Comparison of ENCODE assay signal across 11 cellular contexts in the genomic region with DNA sequence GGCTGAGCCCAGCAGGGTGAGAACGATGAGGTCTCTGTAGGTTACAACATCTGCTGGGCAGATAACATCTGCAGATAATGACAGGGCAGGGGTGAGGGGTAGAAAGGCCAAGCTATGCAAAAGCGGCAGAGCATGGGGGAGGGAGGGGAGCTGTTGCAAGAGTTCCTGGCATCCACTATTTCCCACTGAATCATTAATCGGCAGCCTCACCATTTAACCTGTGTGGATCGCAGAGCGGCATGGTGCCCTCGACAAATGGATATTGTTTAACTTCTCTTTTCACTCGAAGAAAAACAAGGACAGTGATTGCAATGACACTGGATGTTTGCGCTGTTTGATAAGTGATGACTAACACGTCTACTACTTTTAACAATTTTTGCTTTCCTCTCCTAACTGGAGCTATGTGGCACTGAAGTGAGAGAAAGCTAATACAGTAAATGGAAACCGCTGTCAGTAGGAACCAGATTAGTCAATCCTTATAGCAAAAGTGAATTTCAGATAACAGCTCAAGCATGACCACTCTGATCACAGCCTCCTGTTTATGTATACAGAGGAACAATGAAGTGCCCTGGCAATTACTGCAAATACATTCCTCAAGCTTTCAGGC.
DNase-seq lines count a peak whose midpoint lies in the region; ATAC-seq and TF ChIP-seq lines count a peak whose summit lies in the region.
"Had no signal": no experiment of that assay in that cellular context is flagged by ENCODE, and none has a peak within 500 bp of the region (broad histone marks: within the 10 kb centered on the region; RNA-seq: fewer than 3 reads in every experiment).

No MANE protein-coding gene starts in this region.

- H3K4me3 Mint-ChIP-seq in nephron progenitor cell, result no peak overlapping the region
- H3K4me3 Mint-ChIP-seq: CD8-positive, alpha-beta T cell had no signal

- peaks cover 6% of the 10 kb centered on the region for H3K27me3 Mint-ChIP-seq in nephron progenitor cell (ENCODE audit: low read depth, poor library complexity)

- H3K36me3 Mint-ChIP-seq in nephron progenitor cell (ENCODE audit: low read depth), result no peaks in the 10 kb centered on the region
- H3K36me3 Mint-ChIP-seq: CD8-positive, alpha-beta T cell had no signal

- DNase-seq in DMS79 (lab: John Stamatoyannopoulos, UW) (peak; percentile 11), NB4 (ENCODE audit: low read depth) (peak; percentile 84), RWPE2 (ENCODE audit: low spot score) (no peak), left kidney (ENCODE audit: low read depth, low spot score) (peak; percentile 75), activated T-cell treated with anti-CD3 and anti-CD28 coated beads for 4 hours (no peak), nephron progenitor cell (no peak), DMS53 treated with DMSO at 0.1 percent for 48 hours (lab: John Stamatoyannopoulos, UW; ENCODE audit: unreplicated experiment) (no peak)
- DNase-seq in activated CD4-positive, CD25-positive, alpha-beta regulatory T cell treated with anti-CD3 and anti-CD28 coated beads, Interleukin-2, amount 50 U/mL, for 72 hours, result no peak
- DNase-seq: CD8-positive, alpha-beta T cell had no signal

- H3K27me3 ChIP-seq in RWPE2 (ENCODE audit: insufficient read depth, poor library complexity, severe bottlenecking), result no peaks in the 10 kb centered on the region

- H3K36me3 ChIP-seq in RWPE2 (ENCODE audit: low read depth), result no peaks in the 10 kb centered on the region

- H3K9me3 Mint-ChIP-seq in nephron progenitor cell, result no peaks in the 10 kb centered on the region
- H3K9me3 Mint-ChIP-seq: CD8-positive, alpha-beta T cell had no signal

- peak; percentile 85 for ATAC-seq in RWPE2 (ENCODE audit: low read depth)
- ATAC-seq: CD8-positive, alpha-beta T cell; sciatic nerve had no signal

- peak overlapping the region; percentile 34 for H3K27ac ChIP-seq in RWPE2 (ENCODE audit: poor library complexity, severe bottlenecking)
- H3K27ac ChIP-seq: coronary artery had no signal

- no peak for TF ChIP-seq POLR2A in NB4 (IDR thresholded peaks at IDR 0.05; ENCODE audit: extremely low read depth, insufficient read length)

- no peak for TF ChIP-seq CTCF in NB4 (IDR thresholded peaks at IDR 0.05; ENCODE audit: low read depth, low read length)
- no peak for TF ChIP-seq CTCF in RWPE2 (IDR thresholded peaks at IDR 0.05; ENCODE audit: poor library complexity, severe bottlenecking)
- no peak for TF ChIP-seq CTCF in nephron progenitor cell (IDR thresholded peaks at IDR 0.05)

- H3K27ac Mint-ChIP-seq in nephron progenitor cell, result no peak overlapping the region
- H3K27ac Mint-ChIP-seq: CD8-positive, alpha-beta T cell had no signal

- H3K4me3 ChIP-seq in NB4 (ENCODE audit: low read depth, low read length) (no peak overlapping the region), RWPE2 (ENCODE audit: severe bottlenecking) (no peak overlapping the region)
- H3K4me3 ChIP-seq: coronary artery had no signal

- H3K4me1 Mint-ChIP-seq in nephron progenitor cell, result peaks cover 12% of the 10 kb centered on the region

- H3K4me1 ChIP-seq in RWPE2 (ENCODE audit: insufficient read depth, poor library complexity, severe bottlenecking), result no peaks in the 10 kb centered on the region

- H3K9me3 ChIP-seq in RWPE2 (ENCODE audit: severe bottlenecking), result no peaks in the 10 kb centered on the region

Comparison
In these comparisons a context has a peak if more than half of its experiments do, and no peak if none do; other contexts are left out.
1. DNase-seq: peak in DMS79 (single experiment), NB4 (single experiment) and left kidney (single experiment); none in RWPE2 (single experiment), activated T-cell treated with anti-CD3 and anti-CD28 coated beads for 4 hours (single experiment), nephron progenitor cell (single experiment), activated CD4-positive, CD25-positive, alpha-beta regulatory T cell treated with anti-CD3 and anti-CD28 coated beads, Interleukin-2, amount 50 U/mL, for 72 hours (single experiment) and DMS53 treated with DMSO at 0.1 percent for 48 hours (single experiment).